9 cellular contexts compared by ENCODE assay signal in genomic region chr2:10141736-10142639, GRCh38. TPM values are rescaled to one million over a fixed set of nuclear protein-coding genes. Genes with fewer than 3 reads are reported as not detected.
DNase-seq lines count a peak whose midpoint lies in the region; ATAC-seq, FAIRE-seq and TF ChIP-seq lines count a peak whose summit lies in the region.
"Had no signal": no experiment of that assay in that cellular context is flagged by ENCODE, and none has a peak within 500 bp of the region (broad histone marks: within the 10 kb centered on the region; RNA-seq: fewer than 3 reads in every experiment).

No MANE protein-coding gene starts in this region.

- peaks cover 25% of the 10 kb centered on the region for H3F3A ChIP-seq in PC-9 (ENCODE audit: insufficient read depth, low read depth)

- H3K79me2 ChIP-seq in PC-9 (ENCODE audit: low read depth) = no peaks in the 10 kb centered on the region

- no peak overlapping the region for H3K27ac Mint-ChIP-seq in mesothelial cell of epicardium

- H3K36me3 ChIP-seq in PC-9 (ENCODE audit: low read depth) (no peaks in the 10 kb centered on the region), bronchial epithelial cell (ENCODE audit: control insufficient read depth, insufficient read depth, low read length) (no peaks in the 10 kb centered on the region), aorta (ENCODE audit: control insufficient read depth in 1 of 2, insufficient read depth in 2 of 2, low read length in 1 of 2) (no peaks in the 10 kb centered on the region)

- H3K27me3 ChIP-seq in PC-9 (ENCODE audit: insufficient read depth, low read depth) (no peaks in the 10 kb centered on the region), bronchial epithelial cell (ENCODE audit: control insufficient read depth, insufficient read depth, low read length) (no peaks in the 10 kb centered on the region), aorta (ENCODE audit: control insufficient read depth in 1 of 2, insufficient read depth in 2 of 2, low read length in 1 of 2) (no peaks in the 10 kb centered on the region)

- TF ChIP-seq CTCF in GM12875 (IDR thresholded peaks at IDR 0.05; ENCODE audit: borderline replicate concordance, insufficient read depth, low read depth, low read length) = peak; percentile 66
- TF ChIP-seq CTCF in PC-9 (conservative IDR thresholded peaks at IDR 0.05) = peak; percentile 73
- TF ChIP-seq CTCF in bronchial epithelial cell (IDR thresholded peaks at IDR 0.05; ENCODE audit: insufficient read depth, low read length, severe bottlenecking) = peak; percentile 68
- peak; percentile 52 for TF ChIP-seq CTCF in mesothelial cell of epicardium (IDR thresholded peaks at IDR 0.05; ENCODE audit: unreplicated experiment)

- no peak overlapping the region for H3K4me2 ChIP-seq in PC-9

- peaks cover 8% of the 10 kb centered on the region for H3K4me1 Mint-ChIP-seq in mesothelial cell of epicardium

- CTCF ChIA-PET in PC-9 (lab: Charles Lee) = interaction anchor here (0.6 to 0.9 kb wide), 3 partner anchors 47 to 293 kb away, joined by 3 read pairs; no protein-coding TSS in a partner anchor

- intact Hi-C loops in PC-9 (cut with micrococcal nuclease; ENCODE audit: unreplicated experiment) (no loop called here), aorta (cut with DNase I) (no loop called here)

- no peaks in the 10 kb centered on the region for H3K27me3 Mint-ChIP-seq in mesothelial cell of epicardium (ENCODE audit: low read depth)

- no peak overlapping the region for H3K4me3 Mint-ChIP-seq in mesothelial cell of epicardium

- no peak for FAIRE-seq in bronchial epithelial cell (lab: Jason Lieb, UNC)
- FAIRE-seq: islet of Langerhans had no signal

- no peaks in the 10 kb centered on the region for H4K20me1 ChIP-seq in PC-9 (ENCODE audit: insufficient read depth)

- no peaks in the 10 kb centered on the region for H3K36me3 Mint-ChIP-seq in mesothelial cell of epicardium

- ATAC-seq in GM18505 (IDR thresholded peaks at IDR 0.05; ENCODE audit: unreplicated experiment) (no peak), aorta (ENCODE audit: low FRiP score) (no peak)

- no peaks in the 10 kb centered on the region for H3K9me3 ChIP-seq in PC-9 (ENCODE audit: insufficient read depth, low read depth)
- H3K9me3 ChIP-seq in aorta (ENCODE audit: control insufficient read depth, low read length) = no peaks in the 10 kb centered on the region

- WGBS in aorta, 2 donors = 85 to 87% methylated on average over 31 to 32 of the region's 32 CpGs

- DNase-seq in PC-9 = peak in 1 of 2 experiments; percentile 36
- no peak for DNase-seq in bronchial epithelial cell (ENCODE audit: low read depth)
- DNase-seq in mesothelial cell of epicardium (ENCODE audit: low spot score in 2 of 2, unreplicated experiment in 2 of 2) = no peak
- no peak for DNase-seq in DMS153 (lab: John Stamatoyannopoulos, UW)
- DNase-seq in aorta = no peak
- DNase-seq in MV-4-11 (lab: John Stamatoyannopoulos, UW) = no peak

- no peak overlapping the region for H3K4me3 ChIP-seq in GM12875 (ENCODE audit: low read depth, low read length)
- no peak overlapping the region for H3K4me3 ChIP-seq in PC-9
- H3K4me3 ChIP-seq in bronchial epithelial cell (ENCODE audit: low read depth, low read length) = no peak overlapping the region
- H3K4me3 ChIP-seq in aorta (ENCODE audit: low read length in 2 of 2) = no peak overlapping the region

- POLR2A ChIA-PET in PC-9 (lab: Charles Lee; ENCODE audit: unreplicated experiment) = interaction anchor here (0.6 kb wide), 1 partner anchor 295 kb away, joined by 5 read pairs; no protein-coding TSS in a partner anchor

- H3K27ac ChIP-seq in PC-9 (no peak overlapping the region), aorta (ENCODE audit: low read depth in 1 of 2, low read length in 2 of 2) (no peak overlapping the region)

- no TSS peak for BruUV-seq in PC-9 (replicated peaks; lab: Mats Ljungman, UMichigan)

- H3K4me1 ChIP-seq in PC-9 (replicated peaks; ENCODE audit: insufficient read depth) = no peaks in the 10 kb centered on the region
- no peaks in the 10 kb centered on the region for H3K4me1 ChIP-seq in aorta (ENCODE audit: control insufficient read depth in 1 of 2, insufficient read depth in 2 of 2, low read length in 2 of 2)

- no peak overlapping the region for H2AFZ ChIP-seq in PC-9

- no peaks in the 10 kb centered on the region for H3K9me2 ChIP-seq in PC-9 (ENCODE audit: insufficient read depth)

- no peaks in the 10 kb centered on the region for H3K9me3 Mint-ChIP-seq in mesothelial cell of epicardium

- no peak for TF ChIP-seq POLR2A in GM18505 (IDR thresholded peaks at IDR 0.05; ENCODE audit: borderline replicate concordance, extremely low read depth, insufficient read depth, insufficient read length)

RNA-seq across cellular contexts. Expression of gene RRM2, which starts 19.4 kb away (rescaled TPM):
- 90.4 and 105 TPM in 2 replicates for total RNA-seq in PC-9 (2021)
- total RNA-seq in bronchial epithelial cell = 1.0 and 1.8 TPM in 2 replicates
- 30.8 to 35.7 TPM (median 32.7 TPM) in 3 replicates for total RNA-seq in mesothelial cell of epicardium
- total RNA-seq in aorta = 1 to 10 TPM; 1.8 to 4.3 TPM
- polyA plus RNA-seq in aorta = 1 to 10 TPM in 1 of 2 donors, under 1 TPM in 1; 0.23 to 4.6 TPM
